ENCODE assay signal across 1 cellular context in the genomic region with DNA sequence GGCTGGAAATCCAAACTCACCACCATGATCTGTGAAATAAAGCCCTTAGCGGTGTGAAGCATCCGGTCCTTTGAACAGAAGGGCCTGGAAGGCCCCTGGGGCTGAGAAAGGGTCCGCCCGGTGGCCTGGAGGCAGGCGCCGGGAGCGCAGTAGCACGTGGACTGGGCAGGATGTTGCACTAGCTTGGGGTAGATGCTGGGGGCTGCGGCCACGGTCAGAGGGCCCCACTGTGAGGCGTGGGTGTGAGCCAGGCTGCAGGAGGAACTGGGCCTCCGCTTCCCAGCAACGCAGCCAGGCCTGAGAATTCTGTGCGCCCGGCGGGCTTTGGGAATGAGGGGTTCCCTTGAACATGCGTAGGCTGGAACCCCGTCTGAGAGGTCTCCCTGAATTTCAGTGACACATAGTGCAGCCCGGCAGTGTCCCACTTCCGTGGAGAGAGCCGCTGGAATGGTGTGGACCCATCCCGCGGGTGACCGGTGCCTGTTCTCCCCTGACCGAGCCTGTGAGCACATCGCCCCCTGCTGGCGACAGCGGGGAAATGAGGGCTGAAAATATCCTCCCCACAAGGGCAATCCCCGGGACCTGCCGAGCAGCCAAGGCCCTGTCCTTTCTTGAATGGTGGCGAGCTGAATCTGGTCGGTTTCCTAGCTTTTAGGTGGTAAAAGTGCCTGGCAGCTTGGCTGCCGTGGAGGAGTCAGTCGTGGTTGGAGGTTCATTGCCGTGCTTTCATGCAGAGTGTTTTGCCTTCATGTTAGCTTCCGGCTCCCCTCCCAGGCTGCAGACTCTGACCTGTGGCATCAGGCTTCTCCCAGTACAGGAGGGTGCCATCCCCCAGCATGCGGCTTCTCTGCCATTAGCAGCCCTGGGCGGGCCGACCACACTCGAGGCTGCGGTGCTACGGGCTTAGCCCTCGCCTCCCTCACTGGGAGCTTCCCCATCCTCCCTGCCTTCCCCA.
A peak's percentile ranks its signal among the peaks of the same experiment; 100 is the strongest.
TF ChIP-seq lines count a peak whose summit lies in the region.

No MANE protein-coding gene starts in this region.

TF ChIP-seq in HepG2, 621 proteins besides CTCF, POLR2A, EP300 and RAD21 (continued from another document and continues in another):
- TF ChIP-seq, protein P1, sequence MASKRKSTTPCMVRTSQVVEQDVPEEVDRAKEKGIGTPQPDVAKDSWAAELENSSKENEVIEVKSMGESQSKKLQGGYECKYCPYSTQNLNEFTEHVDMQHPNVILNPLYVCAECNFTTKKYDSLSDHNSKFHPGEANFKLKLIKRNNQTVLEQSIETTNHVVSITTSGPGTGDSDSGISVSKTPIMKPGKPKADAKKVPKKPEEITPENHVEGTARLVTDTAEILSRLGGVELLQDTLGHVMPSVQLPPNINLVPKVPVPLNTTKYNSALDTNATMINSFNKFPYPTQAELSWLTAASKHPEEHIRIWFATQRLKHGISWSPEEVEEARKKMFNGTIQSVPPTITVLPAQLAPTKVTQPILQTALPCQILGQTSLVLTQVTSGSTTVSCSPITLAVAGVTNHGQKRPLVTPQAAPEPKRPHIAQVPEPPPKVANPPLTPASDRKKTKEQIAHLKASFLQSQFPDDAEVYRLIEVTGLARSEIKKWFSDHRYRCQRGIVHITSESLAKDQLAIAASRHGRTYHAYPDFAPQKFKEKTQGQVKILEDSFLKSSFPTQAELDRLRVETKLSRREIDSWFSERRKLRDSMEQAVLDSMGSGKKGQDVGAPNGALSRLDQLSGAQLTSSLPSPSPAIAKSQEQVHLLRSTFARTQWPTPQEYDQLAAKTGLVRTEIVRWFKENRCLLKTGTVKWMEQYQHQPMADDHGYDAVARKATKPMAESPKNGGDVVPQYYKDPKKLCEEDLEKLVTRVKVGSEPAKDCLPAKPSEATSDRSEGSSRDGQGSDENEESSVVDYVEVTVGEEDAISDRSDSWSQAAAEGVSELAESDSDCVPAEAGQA (IDR thresholded peaks at IDR 0.05; ENCODE audit: low read depth), result no peak
- TF ChIP-seq, protein P1 (CRISPR knock-in tag; IDR thresholded peaks at IDR 0.05; ENCODE audit: borderline replicate concordance), result no peak
- TF ChIP-seq PITX1 (CRISPR knock-in tag; IDR thresholded peaks at IDR 0.05) (0 out of 2 replicates have a peak, but pooled peaks have one; percentile 34), YY1 (IDR thresholded peaks at IDR 0.05; ENCODE audit: insufficient read depth, insufficient replicate concordance, low read depth, low read length) (peak; percentile 44), ZNF274 (CRISPR knock-in tag; IDR thresholded peaks at IDR 0.05) (peak; percentile 43; the same call in 1 of the 2 replicates), HOXA5 (CRISPR knock-in tag; IDR thresholded peaks at IDR 0.05) (0 out of 2 replicates have a peak, but pooled peaks have one; percentile 21), ZFX (CRISPR knock-in tag; IDR thresholded peaks at IDR 0.05; ENCODE audit: low read depth) (peak; percentile 32; the same call in 1 of the 2 replicates), RFX1 (IDR thresholded peaks at IDR 0.05) (no peak), SNAPC2 (CRISPR knock-in tag; IDR thresholded peaks at IDR 0.05) (no peak), HNF4A (CRISPR knock-in tag; IDR thresholded peaks at IDR 0.05) (no peak), SYNCRIP (IDR thresholded peaks at IDR 0.05; ENCODE audit: insufficient read depth, low read depth, low read length) (no peak)
- TF ChIP-seq, protein P2, sequence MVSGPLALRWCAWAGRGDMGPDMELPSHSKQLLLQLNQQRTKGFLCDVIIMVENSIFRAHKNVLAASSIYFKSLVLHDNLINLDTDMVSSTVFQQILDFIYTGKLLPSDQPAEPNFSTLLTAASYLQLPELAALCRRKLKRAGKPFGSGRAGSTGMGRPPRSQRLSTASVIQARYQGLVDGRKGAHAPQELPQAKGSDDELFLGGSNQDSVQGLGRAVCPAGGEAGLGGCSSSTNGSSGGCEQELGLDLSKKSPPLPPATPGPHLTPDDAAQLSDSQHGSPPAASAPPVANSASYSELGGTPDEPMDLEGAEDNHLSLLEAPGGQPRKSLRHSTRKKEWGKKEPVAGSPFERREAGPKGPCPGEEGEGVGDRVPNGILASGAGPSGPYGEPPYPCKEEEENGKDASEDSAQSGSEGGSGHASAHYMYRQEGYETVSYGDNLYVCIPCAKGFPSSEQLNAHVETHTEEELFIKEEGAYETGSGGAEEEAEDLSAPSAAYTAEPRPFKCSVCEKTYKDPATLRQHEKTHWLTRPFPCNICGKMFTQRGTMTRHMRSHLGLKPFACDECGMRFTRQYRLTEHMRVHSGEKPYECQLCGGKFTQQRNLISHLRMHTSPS (CRISPR knock-in tag; IDR thresholded peaks at IDR 0.05; ENCODE audit: low read depth), result no peak
- TF ChIP-seq, protein P3, sequence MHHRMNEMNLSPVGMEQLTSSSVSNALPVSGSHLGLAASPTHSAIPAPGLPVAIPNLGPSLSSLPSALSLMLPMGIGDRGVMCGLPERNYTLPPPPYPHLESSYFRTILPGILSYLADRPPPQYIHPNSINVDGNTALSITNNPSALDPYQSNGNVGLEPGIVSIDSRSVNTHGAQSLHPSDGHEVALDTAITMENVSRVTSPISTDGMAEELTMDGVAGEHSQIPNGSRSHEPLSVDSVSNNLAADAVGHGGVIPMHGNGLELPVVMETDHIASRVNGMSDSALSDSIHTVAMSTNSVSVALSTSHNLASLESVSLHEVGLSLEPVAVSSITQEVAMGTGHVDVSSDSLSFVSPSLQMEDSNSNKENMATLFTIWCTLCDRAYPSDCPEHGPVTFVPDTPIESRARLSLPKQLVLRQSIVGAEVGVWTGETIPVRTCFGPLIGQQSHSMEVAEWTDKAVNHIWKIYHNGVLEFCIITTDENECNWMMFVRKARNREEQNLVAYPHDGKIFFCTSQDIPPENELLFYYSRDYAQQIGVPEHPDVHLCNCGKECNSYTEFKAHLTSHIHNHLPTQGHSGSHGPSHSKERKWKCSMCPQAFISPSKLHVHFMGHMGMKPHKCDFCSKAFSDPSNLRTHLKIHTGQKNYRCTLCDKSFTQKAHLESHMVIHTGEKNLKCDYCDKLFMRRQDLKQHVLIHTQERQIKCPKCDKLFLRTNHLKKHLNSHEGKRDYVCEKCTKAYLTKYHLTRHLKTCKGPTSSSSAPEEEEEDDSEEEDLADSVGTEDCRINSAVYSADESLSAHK (CRISPR knock-in tag; IDR thresholded peaks at IDR 0.05; ENCODE audit: borderline replicate concordance), result no peak
- TF ChIP-seq, protein P4, sequence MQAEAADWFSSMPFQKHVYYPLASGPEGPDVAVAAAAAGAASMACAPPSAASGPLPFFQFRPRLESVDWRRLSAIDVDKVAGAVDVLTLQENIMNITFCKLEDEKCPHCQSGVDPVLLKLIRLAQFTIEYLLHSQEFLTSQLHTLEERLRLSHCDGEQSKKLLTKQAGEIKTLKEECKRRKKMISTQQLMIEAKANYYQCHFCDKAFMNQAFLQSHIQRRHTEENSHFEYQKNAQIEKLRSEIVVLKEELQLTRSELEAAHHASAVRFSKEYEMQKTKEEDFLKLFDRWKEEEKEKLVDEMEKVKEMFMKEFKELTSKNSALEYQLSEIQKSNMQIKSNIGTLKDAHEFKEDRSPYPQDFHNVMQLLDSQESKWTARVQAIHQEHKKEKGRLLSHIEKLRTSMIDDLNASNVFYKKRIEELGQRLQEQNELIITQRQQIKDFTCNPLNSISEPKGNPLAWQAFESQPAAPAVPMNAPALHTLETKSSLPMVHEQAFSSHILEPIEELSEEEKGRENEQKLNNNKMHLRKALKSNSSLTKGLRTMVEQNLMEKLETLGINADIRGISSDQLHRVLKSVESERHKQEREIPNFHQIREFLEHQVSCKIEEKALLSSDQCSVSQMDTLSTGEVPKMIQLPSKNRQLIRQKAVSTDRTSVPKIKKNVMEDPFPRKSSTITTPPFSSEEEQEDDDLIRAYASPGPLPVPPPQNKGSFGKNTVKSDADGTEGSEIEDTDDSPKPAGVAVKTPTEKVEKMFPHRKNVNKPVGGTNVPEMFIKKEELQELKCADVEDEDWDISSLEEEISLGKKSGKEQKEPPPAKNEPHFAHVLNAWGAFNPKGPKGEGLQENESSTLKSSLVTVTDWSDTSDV (CRISPR knock-in tag; IDR thresholded peaks at IDR 0.05), result no peak
- TF ChIP-seq, protein P5, sequence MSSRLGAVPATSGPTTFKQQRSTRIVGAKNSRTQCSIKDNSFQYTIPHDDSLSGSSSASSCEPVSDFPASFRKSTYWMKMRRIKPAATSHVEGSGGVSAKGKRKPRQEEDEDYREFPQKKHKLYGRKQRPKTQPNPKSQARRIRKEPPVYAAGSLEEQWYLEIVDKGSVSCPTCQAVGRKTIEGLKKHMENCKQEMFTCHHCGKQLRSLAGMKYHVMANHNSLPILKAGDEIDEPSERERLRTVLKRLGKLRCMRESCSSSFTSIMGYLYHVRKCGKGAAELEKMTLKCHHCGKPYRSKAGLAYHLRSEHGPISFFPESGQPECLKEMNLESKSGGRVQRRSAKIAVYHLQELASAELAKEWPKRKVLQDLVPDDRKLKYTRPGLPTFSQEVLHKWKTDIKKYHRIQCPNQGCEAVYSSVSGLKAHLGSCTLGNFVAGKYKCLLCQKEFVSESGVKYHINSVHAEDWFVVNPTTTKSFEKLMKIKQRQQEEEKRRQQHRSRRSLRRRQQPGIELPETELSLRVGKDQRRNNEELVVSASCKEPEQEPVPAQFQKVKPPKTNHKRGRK (CRISPR knock-in tag; IDR thresholded peaks at IDR 0.05), result no peak
- TF ChIP-seq, protein P6, sequence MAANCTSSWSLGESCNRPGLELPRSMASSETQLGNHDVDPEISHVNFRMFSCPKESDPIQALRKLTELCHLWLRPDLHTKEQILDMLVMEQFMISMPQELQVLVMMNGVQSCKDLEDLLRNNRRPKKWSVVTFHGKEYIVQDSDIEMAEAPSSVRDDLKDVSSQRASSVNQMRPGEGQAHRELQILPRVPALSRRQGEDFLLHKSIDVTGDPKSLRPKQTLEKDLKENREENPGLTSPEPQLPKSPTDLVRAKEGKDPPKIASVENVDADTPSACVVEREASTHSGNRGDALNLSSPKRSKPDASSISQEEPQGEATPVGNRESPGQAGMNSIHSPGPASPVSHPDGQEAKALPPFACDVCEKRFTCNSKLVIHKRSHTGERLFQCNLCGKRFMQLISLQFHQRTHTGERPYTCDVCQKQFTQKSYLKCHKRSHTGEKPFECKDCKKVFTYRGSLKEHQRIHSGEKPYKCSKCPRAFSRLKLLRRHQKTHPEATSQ (CRISPR knock-in tag; IDR thresholded peaks at IDR 0.05; ENCODE audit: borderline replicate concordance), result no peak
- TF ChIP-seq, protein P7, sequence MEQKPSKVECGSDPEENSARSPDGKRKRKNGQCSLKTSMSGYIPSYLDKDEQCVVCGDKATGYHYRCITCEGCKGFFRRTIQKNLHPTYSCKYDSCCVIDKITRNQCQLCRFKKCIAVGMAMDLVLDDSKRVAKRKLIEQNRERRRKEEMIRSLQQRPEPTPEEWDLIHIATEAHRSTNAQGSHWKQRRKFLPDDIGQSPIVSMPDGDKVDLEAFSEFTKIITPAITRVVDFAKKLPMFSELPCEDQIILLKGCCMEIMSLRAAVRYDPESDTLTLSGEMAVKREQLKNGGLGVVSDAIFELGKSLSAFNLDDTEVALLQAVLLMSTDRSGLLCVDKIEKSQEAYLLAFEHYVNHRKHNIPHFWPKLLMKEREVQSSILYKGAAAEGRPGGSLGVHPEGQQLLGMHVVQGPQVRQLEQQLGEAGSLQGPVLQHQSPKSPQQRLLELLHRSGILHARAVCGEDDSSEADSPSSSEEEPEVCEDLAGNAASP (CRISPR knock-in tag; IDR thresholded peaks at IDR 0.05; ENCODE audit: borderline replicate concordance), result no peak
- TF ChIP-seq, protein P8, sequence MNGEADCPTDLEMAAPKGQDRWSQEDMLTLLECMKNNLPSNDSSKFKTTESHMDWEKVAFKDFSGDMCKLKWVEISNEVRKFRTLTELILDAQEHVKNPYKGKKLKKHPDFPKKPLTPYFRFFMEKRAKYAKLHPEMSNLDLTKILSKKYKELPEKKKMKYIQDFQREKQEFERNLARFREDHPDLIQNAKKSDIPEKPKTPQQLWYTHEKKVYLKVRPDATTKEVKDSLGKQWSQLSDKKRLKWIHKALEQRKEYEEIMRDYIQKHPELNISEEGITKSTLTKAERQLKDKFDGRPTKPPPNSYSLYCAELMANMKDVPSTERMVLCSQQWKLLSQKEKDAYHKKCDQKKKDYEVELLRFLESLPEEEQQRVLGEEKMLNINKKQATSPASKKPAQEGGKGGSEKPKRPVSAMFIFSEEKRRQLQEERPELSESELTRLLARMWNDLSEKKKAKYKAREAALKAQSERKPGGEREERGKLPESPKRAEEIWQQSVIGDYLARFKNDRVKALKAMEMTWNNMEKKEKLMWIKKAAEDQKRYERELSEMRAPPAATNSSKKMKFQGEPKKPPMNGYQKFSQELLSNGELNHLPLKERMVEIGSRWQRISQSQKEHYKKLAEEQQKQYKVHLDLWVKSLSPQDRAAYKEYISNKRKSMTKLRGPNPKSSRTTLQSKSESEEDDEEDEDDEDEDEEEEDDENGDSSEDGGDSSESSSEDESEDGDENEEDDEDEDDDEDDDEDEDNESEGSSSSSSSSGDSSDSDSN (CRISPR knock-in tag; IDR thresholded peaks at IDR 0.05), result 0 out of 2 replicates have a peak, but pooled peaks have one; percentile 37
- TF ChIP-seq, protein P9, sequence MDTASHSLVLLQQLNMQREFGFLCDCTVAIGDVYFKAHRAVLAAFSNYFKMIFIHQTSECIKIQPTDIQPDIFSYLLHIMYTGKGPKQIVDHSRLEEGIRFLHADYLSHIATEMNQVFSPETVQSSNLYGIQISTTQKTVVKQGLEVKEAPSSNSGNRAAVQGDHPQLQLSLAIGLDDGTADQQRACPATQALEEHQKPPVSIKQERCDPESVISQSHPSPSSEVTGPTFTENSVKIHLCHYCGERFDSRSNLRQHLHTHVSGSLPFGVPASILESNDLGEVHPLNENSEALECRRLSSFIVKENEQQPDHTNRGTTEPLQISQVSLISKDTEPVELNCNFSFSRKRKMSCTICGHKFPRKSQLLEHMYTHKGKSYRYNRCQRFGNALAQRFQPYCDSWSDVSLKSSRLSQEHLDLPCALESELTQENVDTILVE (CRISPR knock-in tag; IDR thresholded peaks at IDR 0.05), result no peak; the same call in 1 of the 2 replicates
